In the genomic region with DNA sequence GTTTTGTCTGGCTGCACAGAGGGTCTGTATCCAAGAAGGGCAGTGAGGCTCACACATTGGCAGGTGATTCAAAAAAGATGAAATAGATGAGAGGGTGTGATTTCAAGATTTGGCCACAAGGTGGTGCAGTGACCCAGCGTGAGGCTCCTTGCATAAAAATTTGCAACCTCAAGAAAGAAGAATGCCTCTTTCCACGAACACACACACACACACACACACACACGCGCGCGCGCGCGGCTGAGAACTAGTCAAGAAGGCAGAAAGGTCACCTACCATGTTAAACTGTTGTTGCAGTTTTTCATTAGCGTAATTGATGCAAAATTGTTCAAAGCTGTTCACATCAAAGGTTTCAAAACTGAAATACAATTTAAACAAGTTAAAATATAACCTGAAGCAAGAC, we compare ENCODE assay signal across 7 cellular contexts. TPM values are rescaled to one million over a fixed set of nuclear protein-coding genes. Genes with fewer than 3 reads are reported as not detected.
DNase-seq lines count a peak whose midpoint lies in the region; ATAC-seq and TF ChIP-seq lines count a peak whose summit lies in the region.

No MANE protein-coding gene starts in this region.

- H3K9me3 ChIP-seq in Karpas-422 (ENCODE audit: low read length) = no peaks in the 10 kb centered on the region
- H3K9me3 ChIP-seq in upper lobe of right lung = no peaks in the 10 kb centered on the region

- H3K27me3 ChIP-seq in Karpas-422 (ENCODE audit: low read length) (no peaks in the 10 kb centered on the region), upper lobe of right lung (no peaks in the 10 kb centered on the region)

- peak; percentile 90 for DNase-seq in Karpas-422
- peak; percentile 64 for DNase-seq in activated naive CD4-positive, alpha-beta T cell treated with anti-CD3 and anti-CD28 coated beads, Interleukin-2, amount 50 U/mL, for 16 hours
- peak; percentile 72 for DNase-seq in globus pallidus (ENCODE audit: low spot score)
- peak in 7 of 10 donors; percentile 62 to 94 (median 69) for DNase-seq in posterior cingulate gyrus
- no peak for DNase-seq in upper lobe of right lung

- H3K9ac ChIP-seq in Karpas-422 (ENCODE audit: low read length) = peak overlapping the region; percentile 27

- intact Hi-C loops in posterior cingulate gyrus (cut with DNase I) = loop anchor here (5.0 kb wide), 2 partner anchors 311 to 421 kb away; a partner anchor contains a TSS
- intact Hi-C loops in upper lobe of right lung (cut with DNase I) = loop anchor here (10.0 kb wide), 1 partner anchor 478 kb away; no protein-coding TSS in a partner anchor

- H3K36me3 ChIP-seq in Karpas-422 (ENCODE audit: insufficient read depth, low read length) (no peaks in the 10 kb centered on the region), upper lobe of right lung (no peaks in the 10 kb centered on the region)

- H3K4me1 ChIP-seq in Karpas-422 (ENCODE audit: low read length) (peaks cover 26% of the 10 kb centered on the region), upper lobe of right lung (peaks cover under 1% of the 10 kb centered on the region)

- H3K79me2 ChIP-seq in Karpas-422 (ENCODE audit: low read length) = no peaks in the 10 kb centered on the region

- H4K20me1 ChIP-seq in Karpas-422 (ENCODE audit: insufficient read depth, low read depth, low read length) = no peaks in the 10 kb centered on the region

- ATAC-seq in SK-N-SH treated with all-trans-retinoic acid at 6 μM for 48 hours (peak; percentile 53), upper lobe of right lung (peak; percentile 84)

- H3K27ac ChIP-seq in Karpas-422 (ENCODE audit: low read length) (no peak overlapping the region), upper lobe of right lung (no peak overlapping the region)

- H3K4me3 ChIP-seq in Karpas-422 (ENCODE audit: low read length) = peak overlapping the region; percentile 39
- H3K4me3 ChIP-seq in upper lobe of right lung = no peak overlapping the region

- no peak overlapping the region for H2AFZ ChIP-seq in Karpas-422 (ENCODE audit: low read length)

- H3K9me2 ChIP-seq in Karpas-422 (replicated peaks; ENCODE audit: insufficient read depth, low read length) = no peaks in the 10 kb centered on the region

- TF ChIP-seq CTCF in GM12874 (IDR thresholded peaks at IDR 0.05; ENCODE audit: insufficient read depth, low read depth, low read length) = peak; percentile 61
- TF ChIP-seq CTCF in upper lobe of right lung (IDR thresholded peaks at IDR 0.05) = peak; percentile 69

- peak overlapping the region; percentile 64 for H3K4me2 ChIP-seq in Karpas-422 (ENCODE audit: low read depth, low read length, poor library complexity, severe bottlenecking)

TF ChIP-seq in SK-N-SH treated with all-trans-retinoic acid at 6 μM for 48 hours, 23 proteins besides CTCF, POLR2A, EP300 and RAD21:
- TF ChIP-seq ARNTL (CRISPR knock-in tag; IDR thresholded peaks at IDR 0.05; ENCODE audit: borderline replicate concordance, low read depth) (no peak), TOX (CRISPR knock-in tag; IDR thresholded peaks at IDR 0.05; ENCODE audit: borderline replicate concordance) (no peak), BACH2 (CRISPR knock-in tag; IDR thresholded peaks at IDR 0.05; ENCODE audit: borderline replicate concordance) (no peak), ZNF565 (CRISPR knock-in tag; conservative IDR thresholded peaks at IDR 0.05; ENCODE audit: low read depth) (no peak), ISL1 (CRISPR knock-in tag; IDR thresholded peaks at IDR 0.05) (no peak), ZC3H10 (CRISPR knock-in tag; IDR thresholded peaks at IDR 0.05) (no peak), ESRRG (CRISPR knock-in tag; IDR thresholded peaks at IDR 0.05) (no peak), TCF4 (CRISPR knock-in tag; IDR thresholded peaks at IDR 0.05; ENCODE audit: borderline replicate concordance) (no peak)
- TF ChIP-seq, protein P1, sequence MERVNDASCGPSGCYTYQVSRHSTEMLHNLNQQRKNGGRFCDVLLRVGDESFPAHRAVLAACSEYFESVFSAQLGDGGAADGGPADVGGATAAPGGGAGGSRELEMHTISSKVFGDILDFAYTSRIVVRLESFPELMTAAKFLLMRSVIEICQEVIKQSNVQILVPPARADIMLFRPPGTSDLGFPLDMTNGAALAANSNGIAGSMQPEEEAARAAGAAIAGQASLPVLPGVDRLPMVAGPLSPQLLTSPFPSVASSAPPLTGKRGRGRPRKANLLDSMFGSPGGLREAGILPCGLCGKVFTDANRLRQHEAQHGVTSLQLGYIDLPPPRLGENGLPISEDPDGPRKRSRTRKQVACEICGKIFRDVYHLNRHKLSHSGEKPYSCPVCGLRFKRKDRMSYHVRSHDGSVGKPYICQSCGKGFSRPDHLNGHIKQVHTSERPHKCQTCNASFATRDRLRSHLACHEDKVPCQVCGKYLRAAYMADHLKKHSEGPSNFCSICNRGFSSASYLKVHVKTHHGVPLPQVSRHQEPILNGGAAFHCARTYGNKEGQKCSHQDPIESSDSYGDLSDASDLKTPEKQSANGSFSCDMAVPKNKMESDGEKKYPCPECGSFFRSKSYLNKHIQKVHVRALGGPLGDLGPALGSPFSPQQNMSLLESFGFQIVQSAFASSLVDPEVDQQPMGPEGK (CRISPR knock-in tag; IDR thresholded peaks at IDR 0.05; ENCODE audit: borderline replicate concordance) = no peak
- TF ChIP-seq, protein P2, sequence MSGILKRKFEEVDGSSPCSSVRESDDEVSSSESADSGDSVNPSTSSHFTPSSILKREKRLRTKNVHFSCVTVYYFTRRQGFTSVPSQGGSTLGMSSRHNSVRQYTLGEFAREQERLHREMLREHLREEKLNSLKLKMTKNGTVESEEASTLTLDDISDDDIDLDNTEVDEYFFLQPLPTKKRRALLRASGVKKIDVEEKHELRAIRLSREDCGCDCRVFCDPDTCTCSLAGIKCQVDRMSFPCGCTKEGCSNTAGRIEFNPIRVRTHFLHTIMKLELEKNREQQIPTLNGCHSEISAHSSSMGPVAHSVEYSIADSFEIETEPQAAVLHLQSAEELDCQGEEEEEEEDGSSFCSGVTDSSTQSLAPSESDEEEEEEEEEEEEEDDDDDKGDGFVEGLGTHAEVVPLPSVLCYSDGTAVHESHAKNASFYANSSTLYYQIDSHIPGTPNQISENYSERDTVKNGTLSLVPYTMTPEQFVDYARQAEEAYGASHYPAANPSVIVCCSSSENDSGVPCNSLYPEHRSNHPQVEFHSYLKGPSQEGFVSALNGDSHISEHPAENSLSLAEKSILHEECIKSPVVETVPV (CRISPR knock-in tag; IDR thresholded peaks at IDR 0.05) = no peak

RNA-seq across cellular contexts. Expression of a gene that starts 39.2 kb away (rescaled TPM):
- total RNA-seq in Karpas-422 (2014; rRNA removed; shearing (Covaris generic); ENCODE audit: low replicate concordance) = 0.22 and 0.58 TPM in 2 replicates
- total RNA-seq in upper lobe of right lung = 80.0 TPM

Comparison
In these comparisons a context has a peak if more than half of its experiments do, and no peak if none do; other contexts are left out.
1. RNA of a gene that starts 39.2 kb away (total RNA-seq): 80.0 TPM in upper lobe of right lung (single experiment); 0.22 to 0.58 TPM in Karpas-422; every median in the first group is over 10 times any median in the second.